20 cellular contexts compared by ENCODE assay signal in the genomic region with DNA sequence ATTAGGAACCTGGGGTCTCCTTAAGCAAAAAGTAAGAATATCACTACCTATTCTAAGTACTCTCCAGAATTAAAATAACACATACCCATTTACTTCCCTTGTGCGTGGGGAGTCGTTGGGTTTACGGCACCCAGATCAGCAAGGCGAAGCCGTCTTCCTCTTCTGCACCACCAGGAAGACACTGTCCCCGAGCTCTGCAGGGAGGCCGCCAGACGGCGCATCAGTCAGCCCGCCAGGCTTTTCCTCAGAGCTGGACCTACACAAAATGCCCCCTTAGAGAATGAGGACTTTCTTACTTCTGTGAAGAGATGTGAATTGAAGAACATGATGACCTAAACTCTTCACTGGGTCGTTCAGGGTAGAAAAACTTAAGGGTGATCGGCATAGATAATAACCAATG.
A peak's percentile ranks its signal among the peaks of the same experiment; 100 is the strongest.
DNase-seq lines count a peak whose midpoint lies in the region; ATAC-seq, FAIRE-seq and TF ChIP-seq lines count a peak whose summit lies in the region.
"Had no signal": no experiment of that assay in that cellular context is flagged by ENCODE, and none has a peak within 500 bp of the region (broad histone marks: within the 10 kb centered on the region; RNA-seq: fewer than 3 reads in every experiment).

No MANE protein-coding gene starts in this region.

- POLR2A ChIA-PET in K562 (lab: Yijun Ruan, JAX), result no interaction called here

- H3K27me3 ChIP-seq in K562 (ENCODE audit: control insufficient read depth in 2 of 2, insufficient read depth in 2 of 2, low read length in 2 of 2) (no peaks in the 10 kb centered on the region), osteoblast (ENCODE audit: insufficient read depth, low read length) (no peaks in the 10 kb centered on the region)
- H3K27me3 ChIP-seq: BLaER1 treated with 17β-estradiol and CSF1 and Interleukin-3, amounts not matched to agents 10 nM and 100 nM had no signal

- intact Hi-C loops in K562 (cut with micrococcal nuclease), result no loop called here

- FAIRE-seq in K562 (lab: Jason Lieb, UNC), result no peak
- FAIRE-seq: A549, GM12878, GM12892, GM18507 had no signal

- in situ Hi-C loops in K562 (cut with MboI), result no loop called here

- H2AFZ ChIP-seq in K562 (ENCODE audit: low read depth, low read length), result no peak overlapping the region
- H2AFZ ChIP-seq in osteoblast (ENCODE audit: low read length), result no peak overlapping the region

- H3K9me3 ChIP-seq in K562 (replicated peaks; ENCODE audit: control insufficient read depth, insufficient read depth, low read depth, low read length) (no peaks in the 10 kb centered on the region), osteoblast (ENCODE audit: low read depth, low read length) (peaks cover 4% of the 10 kb centered on the region)
- H3K9me3 ChIP-seq: A549, Caco-2 had no signal

- H3K4me3 ChIP-seq in K562 (no peak overlapping the region), osteoblast (ENCODE audit: insufficient read depth, low read length) (no peak overlapping the region)
- H3K4me3 ChIP-seq: A549; BLaER1 treated with 17β-estradiol and CSF1 and Interleukin-3, amounts not matched to agents 10 nM and 100 nM; GM12878 had no signal

- H3K79me2 ChIP-seq in K562 (ENCODE audit: control insufficient read depth, insufficient read depth, low read length), result no peaks in the 10 kb centered on the region
- no peaks in the 10 kb centered on the region for H3K79me2 ChIP-seq in osteoblast (ENCODE audit: insufficient read depth, low read length)

- no TSS peak for BruUV-seq in K562 (replicated peaks; lab: Mats Ljungman, UMichigan)

- DNase-seq in Daoy (ENCODE audit: low read depth) (peak; percentile 11), K562 (ENCODE audit: extremely low read depth in 1 of 4, low spot score in 3 of 4) (peak in 1 of 4 experiments; percentile 1), osteoblast (ENCODE audit: insufficient read length, low spot score, missing footprints) (peak; percentile 11)
- DNase-seq: AML-193; Caco-2; Calu3; CD4-positive, alpha-beta T cell; CD8-positive, alpha-beta T cell; DMS79 treated with DMSO at 0.1 percent for 48 hours; EL; GDM1 had no signal

- TF ChIP-seq CTCF in K562 (IDR thresholded peaks at IDR 0.05 in 2 of 3, conservative IDR thresholded peaks at IDR 0.05 in 1 of 3; ENCODE audit: insufficient read depth in 2 of 3, low read depth in 1 of 3, low read length in 3 of 3) (peak; percentile 10 to 35 (median 19); a peak in 2 of 6 replicates), osteoblast (IDR thresholded peaks at IDR 0.05; ENCODE audit: extremely low read depth, low read depth, low read length) (no peak)

- no peak overlapping the region for H3K9ac ChIP-seq in K562 (ENCODE audit: insufficient read depth in 1 of 2, low read depth in 2 of 2, low read length in 2 of 2)
- H3K9ac ChIP-seq: BLaER1 treated with 17β-estradiol and CSF1 and Interleukin-3, amounts not matched to agents 10 nM and 100 nM had no signal

- no peak for TF ChIP-seq POLR2A in K562 (conservative IDR thresholded peaks at IDR 0.05)

- H3K4me2 ChIP-seq in K562 (ENCODE audit: insufficient read depth, low read length) (no peak overlapping the region), osteoblast (ENCODE audit: insufficient read depth, low read length) (no peak overlapping the region)
- H3K4me2 ChIP-seq: A549; BLaER1 treated with 17β-estradiol and CSF1 and Interleukin-3, amounts not matched to agents 10 nM and 100 nM had no signal

- CTCF ChIA-PET in K562 (lab: Yijun Ruan, JAX; ENCODE audit: low intra/inter-chr PET ratio), result no interaction called here

- H3K36me3 ChIP-seq in K562 (ENCODE audit: control insufficient read depth, insufficient read depth, low read length), result no peaks in the 10 kb centered on the region
- H3K36me3 ChIP-seq in osteoblast (ENCODE audit: insufficient read depth, low read length), result no peaks in the 10 kb centered on the region
- H3K36me3 ChIP-seq: BLaER1 treated with 17β-estradiol and CSF1 and Interleukin-3, amounts not matched to agents 10 nM and 100 nM had no signal

- no peaks in the 10 kb centered on the region for H3K9me1 ChIP-seq in K562 (ENCODE audit: control insufficient read depth, insufficient read depth, low read length)

- TF ChIP-seq RAD21 in K562 (CRISPR knock-in tag; conservative IDR thresholded peaks at IDR 0.05 in 1 of 2, IDR thresholded peaks at IDR 0.05 in 1 of 2), result 0 out of 4 replicates have a peak, but pooled peaks of 1 of the 2 experiments have one; percentile 7

- H3K4me1 ChIP-seq in K562 (replicated peaks in 1 of 2; ENCODE audit: control insufficient read depth in 2 of 2, insufficient read depth in 2 of 2, low read length in 2 of 2) (no peaks in the 10 kb centered on the region), osteoblast (ENCODE audit: insufficient read depth, low read length) (no peaks in the 10 kb centered on the region)
- H3K4me1 ChIP-seq: A549; BLaER1 treated with 17β-estradiol and CSF1 and Interleukin-3, amounts not matched to agents 10 nM and 100 nM; Caco-2 had no signal

- no peak overlapping the region for H3K27ac ChIP-seq in K562 (ENCODE audit: extremely low read depth, low read depth, low read length)
- no peak overlapping the region for H3K27ac ChIP-seq in osteoblast (ENCODE audit: low read depth, low read length)
- H3K27ac ChIP-seq: 22Rv1; A549; BLaER1 treated with 17β-estradiol and CSF1 and Interleukin-3, amounts not matched to agents 10 nM and 100 nM; C4-2B had no signal

- peak; percentile 74 for ATAC-seq in K562
- no peak for ATAC-seq in HG02870 (IDR thresholded peaks at IDR 0.05; ENCODE audit: unreplicated experiment)
- ATAC-seq in HG03439 (IDR thresholded peaks at IDR 0.05; ENCODE audit: unreplicated experiment), result no peak
- ATAC-seq: A549; CD8-positive, alpha-beta T cell; GM12878 had no signal

- WGBS in K562 (ENCODE audit: insufficient coverage, low coverage, missing lambda C conversion rate), result 4% methylated on average over 8 of the region's 12 CpGs

- H4K20me1 ChIP-seq in K562 (replicated peaks; ENCODE audit: control insufficient read depth, insufficient read depth, low read length), result no peaks in the 10 kb centered on the region
- no peaks in the 10 kb centered on the region for H4K20me1 ChIP-seq in osteoblast (ENCODE audit: insufficient read depth, low read length)
- H4K20me1 ChIP-seq: BLaER1 treated with 17β-estradiol and CSF1 and Interleukin-3, amounts not matched to agents 10 nM and 100 nM had no signal

- TF ChIP-seq EP300 in K562 (IDR thresholded peaks at IDR 0.05; ENCODE audit: low read length), result no peak

TF ChIP-seq in K562, 482 proteins besides CTCF, POLR2A, EP300 and RAD21:
- TF ChIP-seq NBN (IDR thresholded peaks at IDR 0.05; ENCODE audit: low read depth) (no peak), CEBPG (CRISPR knock-in tag; IDR thresholded peaks at IDR 0.05) (no peak), CEBPG (tag; conservative IDR thresholded peaks at IDR 0.05 in 1 of 2, IDR thresholded peaks at IDR 0.05 in 1 of 2) (0 out of 4 replicates have a peak, but pooled peaks of 1 of the 2 experiments have one; percentile 24)
